9 cellular contexts compared by ENCODE assay signal in the genomic region with DNA sequence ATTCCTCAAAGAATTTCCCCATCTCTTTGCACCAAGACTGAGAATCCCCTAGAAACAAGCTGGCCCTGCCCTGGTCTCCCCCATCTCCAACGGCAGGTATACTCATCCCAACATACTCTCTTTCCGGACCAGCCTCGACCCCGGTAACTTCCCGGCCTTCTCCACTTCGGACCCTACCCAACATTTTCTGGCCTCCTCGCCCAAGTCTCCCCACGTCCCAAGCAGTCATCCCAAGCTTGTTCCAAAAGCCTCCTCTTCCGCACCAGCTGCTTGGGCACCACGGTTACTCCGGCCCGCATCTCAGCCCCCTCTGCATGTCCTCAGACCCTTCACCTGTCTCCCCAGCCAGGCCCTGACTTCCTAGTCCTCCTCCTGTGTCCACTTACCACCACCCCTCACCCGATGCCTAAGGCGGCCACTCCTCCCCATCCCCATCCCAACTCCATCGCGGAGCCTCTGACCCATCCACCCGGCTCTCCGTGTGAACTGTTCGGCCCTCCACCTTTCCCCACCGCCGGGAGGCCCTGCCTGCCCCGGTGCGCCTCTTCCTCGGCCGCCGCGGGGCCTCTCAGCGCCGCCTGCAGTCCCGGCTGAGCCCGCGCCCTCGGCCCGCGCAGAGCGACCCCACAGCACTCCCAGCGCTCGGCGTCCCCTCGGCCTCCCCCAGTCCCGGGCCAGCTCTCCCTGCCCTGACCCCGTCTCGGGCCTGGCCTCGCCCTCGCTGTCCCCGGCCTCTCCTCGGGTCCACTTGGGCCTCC. TPM values are rescaled to one million over a fixed set of nuclear protein-coding genes. Genes with fewer than 3 reads are reported as not detected.
DNase-seq lines count a peak whose midpoint lies in the region; ATAC-seq, FAIRE-seq and TF ChIP-seq lines count a peak whose summit lies in the region.
"Had no signal": no experiment of that assay in that cellular context is flagged by ENCODE, and none has a peak within 500 bp of the region (broad histone marks: within the 10 kb centered on the region; RNA-seq: fewer than 3 reads in every experiment).

No MANE protein-coding gene starts in this region.

- H3K4me3 ChIP-seq in ovary, result peak overlapping the region; percentile 50

- peak; percentile 63 for TF ChIP-seq CTCF in GM20000 (IDR thresholded peaks at IDR 0.05; ENCODE audit: extremely low read depth, missing control alignments)
- peak in 2 of 3 donors; percentile 18 to 25 for TF ChIP-seq CTCF in ovary (IDR thresholded peaks at IDR 0.05)
- TF ChIP-seq CTCF in D721Med (IDR thresholded peaks at IDR 0.05; ENCODE audit: insufficient read depth, missing control alignments), result no peak

- H3K27me3 ChIP-seq in ovary, result no peaks in the 10 kb centered on the region

- H3K27ac Mint-ChIP-seq in activated T-helper 17 cell treated with anti-CD3 and anti-CD28 coated beads, Interleukin-2, amount 50 U/mL, for 72 hours, result peak overlapping the region; percentile 86

- DNase-seq in ACHN, result peak; percentile 35
- DNase-seq in GM20000 (ENCODE audit: low spot score), result peak; percentile 68
- peak; percentile 35 for DNase-seq in NCI-H146 (lab: John Stamatoyannopoulos, UW)
- DNase-seq in frontal cortex (ENCODE audit: low spot score in 2 of 2), result peak; percentile 42 to 46
- DNase-seq in ovary, result peak in 1 of 5 donors; percentile 58
- no peak for DNase-seq in D721Med (ENCODE audit: insufficient read length, low spot score)
- DNase-seq in NCI-H2171 (lab: John Stamatoyannopoulos, UW), result no peak

- peak overlapping the region; percentile 86 for H3K4me3 Mint-ChIP-seq in activated T-helper 17 cell treated with anti-CD3 and anti-CD28 coated beads, Interleukin-2, amount 50 U/mL, for 72 hours

- TF ChIP-seq POLR2A in ovary (IDR thresholded peaks at IDR 0.05), result no peak

- H3K27me3 Mint-ChIP-seq in activated T-helper 17 cell treated with anti-CD3 and anti-CD28 coated beads, Interleukin-2, amount 50 U/mL, for 72 hours, result no peaks in the 10 kb centered on the region

- in situ Hi-C loops in ACHN (cut with HindIII; ENCODE audit: low pct_ligation_motif_present, low pct_unique_long_range_greater_than_20kb, low sequenced_read_pairs), result no loop called here

- ATAC-seq in activated T-helper 17 cell treated with anti-CD3 and anti-CD28 coated beads, Interleukin-2, amount 50 U/mL, for 72 hours (replicated peaks), result peak; percentile 17

- peak overlapping the region; percentile 60 to 74 for H3K27ac ChIP-seq in ovary

- no peaks in the 10 kb centered on the region for H3K9me3 Mint-ChIP-seq in activated T-helper 17 cell treated with anti-CD3 and anti-CD28 coated beads, Interleukin-2, amount 50 U/mL, for 72 hours

- WGBS in ovary, 3 donors, result 2 to 3% (median 3%) methylated on average over 44 to 47 of the region's 47 CpGs

- intact Hi-C loops in ovary (cut with DNase I), result no loop called here

- no peaks in the 10 kb centered on the region for H3K36me3 ChIP-seq in ovary

- no peaks in the 10 kb centered on the region for H3K9me3 ChIP-seq in ovary

- H3K4me1 ChIP-seq in ovary (ENCODE audit: insufficient read depth), result peaks cover 9% of the 10 kb centered on the region

- FAIRE-seq in frontal cortex (lab: Jason Lieb, UNC) (no peak), D721Med (lab: Jason Lieb, UNC) (no peak)
- FAIRE-seq: islet of Langerhans had no signal

- peaks cover 16% of the 10 kb centered on the region for H3K4me1 Mint-ChIP-seq in activated T-helper 17 cell treated with anti-CD3 and anti-CD28 coated beads, Interleukin-2, amount 50 U/mL, for 72 hours

- peaks cover 8% of the 10 kb centered on the region for H3K36me3 Mint-ChIP-seq in activated T-helper 17 cell treated with anti-CD3 and anti-CD28 coated beads, Interleukin-2, amount 50 U/mL, for 72 hours (ENCODE audit: low read depth)

- TF ChIP-seq EP300 in ovary (IDR thresholded peaks at IDR 0.05), result no peak

RNA-seq across cellular contexts. Expression of gene PITPNA, which starts 1.0 kb away (rescaled TPM):
- 10 to 100 TPM; 28.8 to 45.0 TPM for total RNA-seq in activated T-helper 17 cell treated with anti-CD3 and anti-CD28 coated beads, Interleukin-2, amount 50 U/mL, for 72 hours
- total RNA-seq in frontal cortex (18.8 TPM), ovary (10 to 100 TPM; 16.8 to 64.0 (median 52.6) TPM)
- 100 to 1,000 TPM in 1 of 2 donors, 10 to 100 TPM in 1; 24.8 to 122 TPM for polyA plus RNA-seq in ovary

RNA-seq across cellular contexts. Expression of gene INPP5K, which starts 45.2 kb away (rescaled TPM):
- total RNA-seq in activated T-helper 17 cell treated with anti-CD3 and anti-CD28 coated beads, Interleukin-2, amount 50 U/mL, for 72 hours, result 10 to 100 TPM; 29.9 to 30.4 TPM
- total RNA-seq in frontal cortex, result 28.5 TPM
- total RNA-seq in ovary, result 10 to 100 TPM; 23.0 to 39.1 (median 28.3) TPM
- 10 to 100 TPM; 27.7 to 33.8 TPM for polyA plus RNA-seq in ovary

Comparison
In these comparisons a context has a peak if more than half of its experiments do, and no peak if none do; other contexts are left out.
1. DNase-seq: peak in ACHN (single experiment), GM20000 (single experiment), NCI-H146 (single experiment) and frontal cortex (2 of 2); none in D721Med (single experiment) and NCI-H2171 (single experiment).